ENCODE assay signal across 31 cellular contexts in genomic region chr2:69139778-69140177, GRCh38.
A peak's percentile ranks its signal among the peaks of the same experiment; 100 is the strongest.
DNase-seq lines count a peak whose midpoint lies in the region; ATAC-seq, FAIRE-seq and TF ChIP-seq lines count a peak whose summit lies in the region.
"Had no signal": no experiment of that assay in that cellular context is flagged by ENCODE, and none has a peak within 500 bp of the region (broad histone marks: within the 10 kb centered on the region; RNA-seq: fewer than 3 reads in every experiment).

No MANE protein-coding gene starts in this region.

- POLR2A ChIA-PET in SK-N-SH (lab: Yijun Ruan, JAX), result no interaction called here

- dilution Hi-C loops in mammary epithelial cell (cut with HindIII; ENCODE audit: low sequenced_read_pairs) (no loop called here), keratinocyte (cut with MboI; ENCODE audit: extremely low pct_ligation_motif_present, low sequenced_read_pairs) (no loop called here)

- TF ChIP-seq POLR2A in uterus (IDR thresholded peaks at IDR 0.05), result no peak

- no peaks in the 10 kb centered on the region for H3K27me3 ChIP-seq in SK-N-SH (ENCODE audit: insufficient read depth)
- H3K27me3 ChIP-seq in mammary epithelial cell (ENCODE audit: insufficient read depth, low read length), result no peaks in the 10 kb centered on the region
- no peaks in the 10 kb centered on the region for H3K27me3 ChIP-seq in keratinocyte (ENCODE audit: control insufficient read depth, extremely low read depth, insufficient read depth, low read length)
- no peaks in the 10 kb centered on the region for H3K27me3 ChIP-seq in uterus
- H3K27me3 ChIP-seq: heart left ventricle had no signal

- no peak for TF ChIP-seq EP300 in SK-N-SH (IDR thresholded peaks at IDR 0.05; ENCODE audit: borderline replicate concordance in 1 of 2, low read depth in 1 of 2, low read length in 1 of 2)

- no peak overlapping the region for H3K4me3 ChIP-seq in SK-N-SH (ENCODE audit: low read depth in 2 of 2, low read length in 1 of 2)
- no peak overlapping the region for H3K4me3 ChIP-seq in mammary epithelial cell (replicated peaks in 1 of 3; ENCODE audit: insufficient read depth in 1 of 3, low read depth in 2 of 3, low read length in 3 of 3)
- no peak overlapping the region for H3K4me3 ChIP-seq in keratinocyte (ENCODE audit: control insufficient read depth in 2 of 3, extremely low read depth in 1 of 3, insufficient read depth in 2 of 3, low read depth in 1 of 3, low read length in 3 of 3)
- H3K4me3 ChIP-seq in uterus, result no peak overlapping the region
- H3K4me3 ChIP-seq: GM23338, heart left ventricle, skin epidermis had no signal

- no peak for TF ChIP-seq CTCF in SK-N-SH (IDR thresholded peaks at IDR 0.05)
- TF ChIP-seq CTCF in mammary epithelial cell (conservative IDR thresholded peaks at IDR 0.05 in 1 of 2, IDR thresholded peaks at IDR 0.05 in 1 of 2; ENCODE audit: extremely low read depth in 1 of 2, insufficient read depth in 1 of 2, low read depth in 1 of 2, low read length in 2 of 2), result no peak
- TF ChIP-seq CTCF in keratinocyte (optimal IDR thresholded peaks at IDR 0.05 in 1 of 3, IDR thresholded peaks at IDR 0.05 in 1 of 3, conservative IDR thresholded peaks at IDR 0.05 in 1 of 3; ENCODE audit: extremely low read depth in 1 of 3, insufficient read depth in 2 of 3, low read length in 3 of 3), result no peak
- no peak for TF ChIP-seq CTCF in uterus (IDR thresholded peaks at IDR 0.05)

- intact Hi-C loops in mammary epithelial cell (cut with micrococcal nuclease) (loop anchor here (5.0 kb wide), 2 partner anchors 112 to 127 kb away; partner anchors contain the start of gene ANTXR1), uterus (cut with DNase I; ENCODE audit: low total_unique reads) (no loop called here)

- H3K9ac ChIP-seq in SK-N-SH, result no peak overlapping the region
- no peak overlapping the region for H3K9ac ChIP-seq in mammary epithelial cell (ENCODE audit: insufficient read depth, low read length)
- no peak overlapping the region for H3K9ac ChIP-seq in keratinocyte (ENCODE audit: control insufficient read depth, extremely low read depth, insufficient read depth, low read length)

- H3K79me2 ChIP-seq in SK-N-SH (ENCODE audit: insufficient read depth) (peaks cover 18% of the 10 kb centered on the region; the same call in 1 of the 2 replicates), mammary epithelial cell (ENCODE audit: insufficient read depth, low read length) (no peaks in the 10 kb centered on the region), keratinocyte (ENCODE audit: control insufficient read depth, insufficient read depth, low read length) (no peaks in the 10 kb centered on the region)

- ATAC-seq in SK-N-SH treated with all-trans-retinoic acid at 6 μM for 48 hours, result no peak
- ATAC-seq: activated CD4-positive, CD25-positive, alpha-beta regulatory T cell treated with anti-CD3 and anti-CD28 coated beads, Interleukin-2, amount 50 U/mL, for 24 hours; activated CD8-positive, alpha-beta memory T cell treated with anti-CD3 and anti-CD28 coated beads, Interleukin-2, amount 10 ng/mL, durations not matched to agents 7 days and 5 days; GM23338; natural killer cell; T-helper 17 cell had no signal

- H3F3A ChIP-seq in SK-N-SH (replicated peaks; ENCODE audit: insufficient read depth), result peaks cover 74% of the 10 kb centered on the region

- H3K9me3 ChIP-seq in SK-N-SH (no peaks in the 10 kb centered on the region), mammary epithelial cell (replicated peaks; ENCODE audit: insufficient read depth, low read length) (no peaks in the 10 kb centered on the region), keratinocyte (ENCODE audit: control insufficient read depth, low read depth, low read length) (no peaks in the 10 kb centered on the region), uterus (no peaks in the 10 kb centered on the region)
- H3K9me3 ChIP-seq: heart left ventricle had no signal

- CTCF ChIA-PET in SK-N-SH (lab: Yijun Ruan, JAX), result no interaction called here
- CTCF ChIA-PET in mammary epithelial cell (lab: Charles Lee; ENCODE audit: low non-redundant PET), result interaction anchor here (0.5 kb wide), 1 partner anchor 129 kb away, joined by 3 read pairs; no protein-coding TSS in a partner anchor

- DNase-seq in SK-N-SH (no peak), mammary epithelial cell (peak; percentile 36), keratinocyte (ENCODE audit: low read depth, low spot score) (no peak), uterus (no peak), 8988T (no peak), NCI-H1436 treated with DMSO at 0.1 percent for 48 hours (lab: John Stamatoyannopoulos, UW) (no peak), NCI-H526 (lab: John Stamatoyannopoulos, UW) (no peak)
- DNase-seq: activated CD4-positive, alpha-beta T cell treated with anti-CD3 and anti-CD28 coated beads, Interleukin-2, amount 50 U/mL, for 4 hours; activated CD8-positive, alpha-beta memory T cell treated with anti-CD3 and anti-CD28 coated beads, Interleukin-2, amount 10 ng/mL, durations not matched to agents 7 days and 5 days; activated naive CD4-positive, alpha-beta T cell treated with Interleukin-2 at 50 U/mL for 16 hours; activated T-cell treated with anti-CD3 and anti-CD28 coated beads, Interleukin-2, amount 50 U/mL, for 48 hours; AML-193; amniotic stem cell; CD4-positive, CD25-positive, alpha-beta regulatory T cell; DMS79 treated with DMSO at 0.1 percent for 48 hours; foreskin melanocyte; GDM1; natural killer cell; NCI-H146; NCI-H446 treated with DMSO at 0.1 percent for 48 hours; occipital lobe; stimulated activated naive CD4-positive, alpha-beta T cell treated with Interleukin-2 at 50 U/mL for 16 hours; T-helper 17 cell had no signal

- H2AFZ ChIP-seq in SK-N-SH (ENCODE audit: low read depth) (no peak overlapping the region), mammary epithelial cell (ENCODE audit: low read depth, low read length) (no peak overlapping the region), keratinocyte (ENCODE audit: control insufficient read depth, low read length) (no peak overlapping the region)
- H2AFZ ChIP-seq: GM23338 had no signal

- H3K36me3 ChIP-seq in SK-N-SH (replicated peaks in 1 of 2; ENCODE audit: control insufficient read depth in 1 of 2, insufficient read depth in 2 of 2, low read length in 1 of 2) (peaks cover 24 to 41% of the 10 kb centered on the region in 2 experiments), mammary epithelial cell (ENCODE audit: insufficient read depth, low read length) (no peaks in the 10 kb centered on the region), keratinocyte (ENCODE audit: control insufficient read depth in 2 of 2, extremely low read depth in 1 of 2, insufficient read depth in 2 of 2, low read length in 2 of 2) (no peaks in the 10 kb centered on the region), uterus (no peaks in the 10 kb centered on the region)
- H3K36me3 ChIP-seq: heart left ventricle had no signal

- in situ Hi-C loops in mammary epithelial cell (cut with MboI; ENCODE audit: low sequenced_read_pairs in 2 of 2), result loop anchor here in 1 of 2 donors (10.0 kb wide), 1 partner anchor 115 kb away; no protein-coding TSS in a partner anchor

- FAIRE-seq in keratinocyte (lab: Jason Lieb, UNC), result peak; percentile 62
- FAIRE-seq: endothelial cell of umbilical vein, TTC549 had no signal

- peaks cover 5 to 30% of the 10 kb centered on the region in 2 experiments for H3K4me1 ChIP-seq in SK-N-SH (ENCODE audit: control insufficient read depth in 1 of 2, insufficient read depth in 2 of 2, low read depth in 1 of 2, low read length in 1 of 2)
- peaks cover 34% of the 10 kb centered on the region for H3K4me1 ChIP-seq in mammary epithelial cell (ENCODE audit: insufficient read depth, low read length)
- peaks cover 35% of the 10 kb centered on the region for H3K4me1 ChIP-seq in keratinocyte (ENCODE audit: control insufficient read depth, extremely low read depth, insufficient read depth, low read length)
- H3K4me1 ChIP-seq in uterus, result no peaks in the 10 kb centered on the region

- H3K27ac ChIP-seq in SK-N-SH (ENCODE audit: low read depth in 2 of 2, low read length in 1 of 2) (peak overlapping the region; percentile 78 to 89), mammary epithelial cell (ENCODE audit: insufficient read depth, low read depth, low read length) (no peak overlapping the region), keratinocyte (ENCODE audit: control insufficient read depth, insufficient read depth, low read length) (no peak overlapping the region), uterus (peak overlapping the region; percentile 65 to 74)
- H3K27ac ChIP-seq: 22Rv1, heart left ventricle had no signal

- H3K9me1 ChIP-seq in keratinocyte (ENCODE audit: control insufficient read depth, extremely low read depth, insufficient read depth, low read length), result no peaks in the 10 kb centered on the region

- no peaks in the 10 kb centered on the region for H3K9me2 ChIP-seq in SK-N-SH

- TF ChIP-seq RAD21 in SK-N-SH (IDR thresholded peaks at IDR 0.05; ENCODE audit: low read length), result no peak

- BruUV-seq in mammary epithelial cell (replicated peaks; lab: Mats Ljungman, UMichigan), result no TSS peak

- H3K4me2 ChIP-seq in SK-N-SH (0 out of 2 replicates have a peak overlapping the region, but pooled peaks have one; percentile 59), mammary epithelial cell (ENCODE audit: insufficient read depth, low read depth, low read length) (peak overlapping the region; percentile 79), keratinocyte (ENCODE audit: control insufficient read depth, extremely low read depth, insufficient read depth, low read depth, low read length) (peak overlapping the region; percentile 77)
- H3K4me2 ChIP-seq: GM23338 had no signal

- H4K20me1 ChIP-seq in SK-N-SH (ENCODE audit: insufficient read depth) (no peaks in the 10 kb centered on the region), mammary epithelial cell (ENCODE audit: insufficient read depth, low read length) (no peaks in the 10 kb centered on the region), keratinocyte (ENCODE audit: control insufficient read depth, extremely low read depth, insufficient read depth, low read length) (no peaks in the 10 kb centered on the region)

- WGBS in SK-N-SH (ENCODE audit: low lambda C conversion rate), result 92% methylated on average over 3 of the region's 3 CpGs
- 79% methylated on average over 3 of the region's 3 CpGs for WGBS in mammary epithelial cell (ENCODE audit: low coverage, missing lambda C conversion rate)

TF ChIP-seq in SK-N-SH treated with all-trans-retinoic acid at 6 μM for 48 hours, 23 proteins besides CTCF, POLR2A, EP300 and RAD21 (continues in another document):
- TF ChIP-seq PPARA (CRISPR knock-in tag; IDR thresholded peaks at IDR 0.05; ENCODE audit: borderline replicate concordance) (no peak), TCF4 (CRISPR knock-in tag; IDR thresholded peaks at IDR 0.05; ENCODE audit: borderline replicate concordance) (no peak), ZNF565 (CRISPR knock-in tag; conservative IDR thresholded peaks at IDR 0.05; ENCODE audit: low read depth) (no peak), ZFP3 (CRISPR knock-in tag; IDR thresholded peaks at IDR 0.05) (no peak), SNAI2 (CRISPR knock-in tag; IDR thresholded peaks at IDR 0.05) (no peak), ISL1 (CRISPR knock-in tag; IDR thresholded peaks at IDR 0.05) (no peak), ZC3H10 (CRISPR knock-in tag; IDR thresholded peaks at IDR 0.05) (no peak), RARB (CRISPR knock-in tag; IDR thresholded peaks at IDR 0.05) (no peak), CSDC2 (CRISPR knock-in tag; IDR thresholded peaks at IDR 0.05) (no peak), TOX (CRISPR knock-in tag; IDR thresholded peaks at IDR 0.05; ENCODE audit: borderline replicate concordance) (no peak), ESRRG (CRISPR knock-in tag; IDR thresholded peaks at IDR 0.05) (no peak)

Comparison
In these comparisons a context has a peak if more than half of its experiments do, and no peak if none do; other contexts are left out.
1. H3K27ac ChIP-seq: peak in SK-N-SH (2 of 2) and uterus (2 of 2); none in mammary epithelial cell (single experiment) and keratinocyte (single experiment).
2. Peak in every context shown above with its lines, with median percentiles within 50 percentile points of each other: H3K4me2 ChIP-seq.